ENCODE assay signal across 24 cellular contexts in the genomic region with DNA sequence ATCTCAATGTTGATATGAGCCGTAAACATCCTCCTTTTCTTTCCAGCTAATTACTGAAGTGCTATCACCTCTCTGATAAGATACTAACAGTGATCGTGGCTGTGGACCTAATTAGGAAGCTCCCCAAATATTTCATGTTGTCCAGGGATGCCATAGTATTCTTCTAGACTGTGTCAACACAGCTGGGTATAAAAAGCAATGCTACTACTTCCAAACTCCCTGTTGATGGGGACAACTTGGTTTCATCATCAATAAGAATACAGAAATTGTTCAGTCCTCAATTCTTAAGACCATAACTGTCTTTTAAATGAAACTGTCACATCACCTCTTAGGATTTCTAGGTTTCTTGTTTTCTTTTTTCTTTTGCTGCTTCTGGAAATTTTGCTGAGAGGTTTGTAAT.
DNase-seq lines count a peak whose midpoint lies in the region; ATAC-seq, FAIRE-seq and TF ChIP-seq lines count a peak whose summit lies in the region.
"Had no signal": no experiment of that assay in that cellular context is flagged by ENCODE, and none has a peak within 500 bp of the region (broad histone marks: within the 10 kb centered on the region; RNA-seq: fewer than 3 reads in every experiment).

No MANE protein-coding gene starts in this region.

- POLR2A ChIA-PET in HepG2 (lab: Yijun Ruan, JAX) (no interaction called here), K562 (lab: Yijun Ruan, JAX) (no interaction called here)

- H3K23ac ChIP-seq in mesendoderm (ENCODE audit: low read length): no peak overlapping the region

- H3K4ac ChIP-seq in mesendoderm (ENCODE audit: low read depth, low read length): no peak overlapping the region

- H3K56ac ChIP-seq in mesendoderm (ENCODE audit: low read length): no peak overlapping the region

- CTCF ChIA-PET in HepG2 (lab: Yijun Ruan, JAX; ENCODE audit: low intra/inter-chr PET ratio, low total read pairs) (no interaction called here), K562 (lab: Yijun Ruan, JAX; ENCODE audit: low intra/inter-chr PET ratio) (no interaction called here)

- TF ChIP-seq CTCF in HepG2 (CRISPR knock-in tag; IDR thresholded peaks at IDR 0.05) (no peak), right lobe of liver (IDR thresholded peaks at IDR 0.05) (no peak), K562 (IDR thresholded peaks at IDR 0.05 in 2 of 3, conservative IDR thresholded peaks at IDR 0.05 in 1 of 3; ENCODE audit: insufficient read depth in 2 of 3, low read depth in 1 of 3, low read length in 3 of 3) (no peak)

- no peak for TF ChIP-seq POLR2A in HepG2 (IDR thresholded peaks at IDR 0.05; ENCODE audit: insufficient read depth in 1 of 2, low read depth in 2 of 2, low read length in 2 of 2)
- no peak for TF ChIP-seq POLR2A in right lobe of liver (IDR thresholded peaks at IDR 0.05)
- TF ChIP-seq POLR2A in K562 (conservative IDR thresholded peaks at IDR 0.05): no peak

- ATAC-seq in HepG2 (no peak), right lobe of liver (no peak), K562 (no peak), HG03039 (IDR thresholded peaks at IDR 0.05; ENCODE audit: unreplicated experiment) (no peak)
- ATAC-seq: A549; CD8-positive, alpha-beta T cell; GM12878 had no signal

- no peak overlapping the region for H2BK5ac ChIP-seq in mesendoderm (ENCODE audit: low read length)

- no peak overlapping the region for H3K4me3 ChIP-seq in HepG2 (replicated peaks in 1 of 3; ENCODE audit: insufficient read depth in 1 of 3, low read depth in 2 of 3, low read length in 3 of 3)
- no peak overlapping the region for H3K4me3 ChIP-seq in right lobe of liver
- no peak overlapping the region for H3K4me3 ChIP-seq in K562
- H3K4me3 ChIP-seq in mesendoderm (ENCODE audit: low read length): no peak overlapping the region
- H3K4me3 ChIP-seq in small intestine (ENCODE audit: low read depth in 1 of 2, low read length in 2 of 2): no peak overlapping the region
- H3K4me3 ChIP-seq: A549; BLaER1 treated with 17β-estradiol and CSF1 and Interleukin-3, amounts not matched to agents 10 nM and 100 nM; GM12878 had no signal

- H3K18ac ChIP-seq in mesendoderm (ENCODE audit: low read length): no peak overlapping the region

- H2BK15ac ChIP-seq in mesendoderm (replicated peaks; ENCODE audit: low read depth): no peak overlapping the region

- H3K4me2 ChIP-seq in HepG2 (ENCODE audit: low read depth, low read length): no peak overlapping the region
- H3K4me2 ChIP-seq in K562 (ENCODE audit: insufficient read depth, low read length): no peak overlapping the region
- H3K4me2 ChIP-seq in mesendoderm (ENCODE audit: low read length): no peak overlapping the region
- H3K4me2 ChIP-seq: A549; BLaER1 treated with 17β-estradiol and CSF1 and Interleukin-3, amounts not matched to agents 10 nM and 100 nM had no signal

- intact Hi-C loops in HepG2 (cut with micrococcal nuclease; ENCODE audit: unreplicated experiment): no loop called here
- intact Hi-C loops in right lobe of liver (cut with DNase I): no loop called here
- intact Hi-C loops in K562 (cut with micrococcal nuclease): no loop called here

- FAIRE-seq in HepG2 (lab: Jason Lieb, UNC): no peak
- no peak for FAIRE-seq in K562 (lab: Jason Lieb, UNC)
- FAIRE-seq in small intestine (lab: Jason Lieb, UNC): no peak
- FAIRE-seq: A549, GM12878, GM12892, GM18507 had no signal

- in situ Hi-C loops in HepG2 (cut with HindIII; ENCODE audit: extremely low pct_ligation_motif_present, low pct_unique_long_range_greater_than_20kb): no loop called here
- in situ Hi-C loops in K562 (cut with MboI): no loop called here

- H3K27ac ChIP-seq in HepG2 (ENCODE audit: extremely low read length, insufficient read depth, low read length) (no peak overlapping the region), right lobe of liver (no peak overlapping the region), K562 (ENCODE audit: extremely low read depth, low read depth, low read length) (no peak overlapping the region), mesendoderm (ENCODE audit: low read depth, low read length) (no peak overlapping the region), small intestine (ENCODE audit: low read depth in 1 of 2, low read length in 1 of 2) (no peak overlapping the region)
- H3K27ac ChIP-seq: 22Rv1; A549; BLaER1 treated with 17β-estradiol and CSF1 and Interleukin-3, amounts not matched to agents 10 nM and 100 nM; C4-2B had no signal

- H2AK5ac ChIP-seq in mesendoderm (ENCODE audit: low read length): no peak overlapping the region

- H2AFZ ChIP-seq in HepG2 (ENCODE audit: low read length) (no peak overlapping the region), K562 (ENCODE audit: low read depth, low read length) (no peak overlapping the region)

- H3K9ac ChIP-seq in HepG2 (ENCODE audit: insufficient read depth, low read depth, low read length) (no peak overlapping the region), K562 (ENCODE audit: insufficient read depth in 1 of 2, low read depth in 2 of 2, low read length in 2 of 2) (no peak overlapping the region), mesendoderm (ENCODE audit: low read length) (no peak overlapping the region)
- H3K9ac ChIP-seq: BLaER1 treated with 17β-estradiol and CSF1 and Interleukin-3, amounts not matched to agents 10 nM and 100 nM had no signal

- H2BK120ac ChIP-seq in mesendoderm (ENCODE audit: low read depth, low read length): no peak overlapping the region

- no peaks in the 10 kb centered on the region for H3K27me3 ChIP-seq in HepG2 (ENCODE audit: control insufficient read depth in 1 of 2, insufficient read depth in 2 of 2, low read length in 2 of 2)
- no peaks in the 10 kb centered on the region for H3K27me3 ChIP-seq in right lobe of liver
- no peaks in the 10 kb centered on the region for H3K27me3 ChIP-seq in K562 (ENCODE audit: control insufficient read depth in 2 of 2, insufficient read depth in 2 of 2, low read length in 2 of 2)
- H3K27me3 ChIP-seq in mesendoderm (ENCODE audit: insufficient read depth, low read length, poor library complexity): no peaks in the 10 kb centered on the region
- no peaks in the 10 kb centered on the region for H3K27me3 ChIP-seq in small intestine (ENCODE audit: control insufficient read depth in 2 of 2, insufficient read depth in 2 of 2, low read length in 2 of 2)
- H3K27me3 ChIP-seq: BLaER1 treated with 17β-estradiol and CSF1 and Interleukin-3, amounts not matched to agents 10 nM and 100 nM had no signal

- H3K79me2 ChIP-seq in HepG2 (ENCODE audit: insufficient read depth, low read length) (no peaks in the 10 kb centered on the region), K562 (ENCODE audit: control insufficient read depth, insufficient read depth, low read length) (no peaks in the 10 kb centered on the region), mesendoderm (ENCODE audit: control insufficient read depth, insufficient read depth, low read length) (no peaks in the 10 kb centered on the region)

- no peak overlapping the region for H4K8ac ChIP-seq in mesendoderm (ENCODE audit: low read depth, low read length)

- H3K36me3 ChIP-seq in HepG2 (replicated peaks in 1 of 2; ENCODE audit: control insufficient read depth in 1 of 2, insufficient read depth in 2 of 2, low read length in 2 of 2): no peaks in the 10 kb centered on the region
- no peaks in the 10 kb centered on the region for H3K36me3 ChIP-seq in right lobe of liver
- H3K36me3 ChIP-seq in K562 (ENCODE audit: control insufficient read depth, insufficient read depth, low read length): no peaks in the 10 kb centered on the region
- no peaks in the 10 kb centered on the region for H3K36me3 ChIP-seq in mesendoderm (ENCODE audit: control insufficient read depth, insufficient read depth, low read length)
- no peaks in the 10 kb centered on the region for H3K36me3 ChIP-seq in small intestine (ENCODE audit: control insufficient read depth in 2 of 2, insufficient read depth in 2 of 2, low read length in 2 of 2)
- H3K36me3 ChIP-seq: BLaER1 treated with 17β-estradiol and CSF1 and Interleukin-3, amounts not matched to agents 10 nM and 100 nM had no signal

- peaks cover 36% of the 10 kb centered on the region for H3K9me3 ChIP-seq in HepG2 (ENCODE audit: low read length)
- no peaks in the 10 kb centered on the region for H3K9me3 ChIP-seq in right lobe of liver
- H3K9me3 ChIP-seq in K562 (replicated peaks; ENCODE audit: control insufficient read depth, insufficient read depth, low read depth, low read length): 0 out of 2 replicates have a peak, but pooled peaks cover 2% of the 10 kb centered on the region
- no peaks in the 10 kb centered on the region for H3K9me3 ChIP-seq in small intestine (ENCODE audit: control insufficient read depth, low read depth)
- H3K9me3 ChIP-seq: A549 had no signal

- H4K5ac ChIP-seq in mesendoderm (ENCODE audit: low read length): no peak overlapping the region

- DNase-seq in HepG2 (ENCODE audit: low spot score) (no peak), right lobe of liver (no peak), K562 (ENCODE audit: extremely low read depth in 1 of 4, low spot score in 3 of 4) (no peak), mesendoderm (peak; percentile 25), small intestine (no peak)
- DNase-seq: AML-193; CD4-positive, alpha-beta T cell; CD8-positive, alpha-beta T cell; COR-L47; DMS 273 treated with DMSO at 0.1 percent for 48 hours; DMS153; DMS53; DMS79; DND-41; EL; GDM1 had no signal

- BruUV-seq in HepG2 (replicated peaks; lab: Mats Ljungman, UMichigan) (no TSS peak), K562 (replicated peaks; lab: Mats Ljungman, UMichigan) (no TSS peak)

- H3K79me1 ChIP-seq in mesendoderm (ENCODE audit: low read length): no peaks in the 10 kb centered on the region

- H4K20me1 ChIP-seq in HepG2 (ENCODE audit: insufficient read depth, low read length) (no peaks in the 10 kb centered on the region), K562 (replicated peaks; ENCODE audit: control insufficient read depth, insufficient read depth, low read length) (no peaks in the 10 kb centered on the region)
- H4K20me1 ChIP-seq: BLaER1 treated with 17β-estradiol and CSF1 and Interleukin-3, amounts not matched to agents 10 nM and 100 nM had no signal

- WGBS in HepG2 (ENCODE audit: low lambda C conversion rate): 0% methylated on average over 2 of the region's 2 CpGs
- WGBS in right lobe of liver (ENCODE audit: insufficient coverage, low coverage, low lambda C conversion rate, missing lambda C conversion rate): 42% methylated on average over 2 of the region's 2 CpGs
- 6% methylated on average over 2 of the region's 2 CpGs for WGBS in K562 (ENCODE audit: insufficient coverage, low coverage, missing lambda C conversion rate)
- no CpG with 5 or more reads among the region's 2 CpGs for WGBS in mesendoderm (ENCODE audit: extremely low coverage, insufficient coverage, low lambda C conversion rate)
- WGBS in small intestine, 3 donors: 21 to 51% (median 25%) methylated on average over 2 of the region's 2 CpGs

- no peak for TF ChIP-seq RAD21 in HepG2 (CRISPR knock-in tag; IDR thresholded peaks at IDR 0.05)
- no peak for TF ChIP-seq RAD21 in K562 (CRISPR knock-in tag; conservative IDR thresholded peaks at IDR 0.05 in 1 of 2, IDR thresholded peaks at IDR 0.05 in 1 of 2)

- H3K4me1 ChIP-seq in HepG2 (ENCODE audit: insufficient read depth, low read length): no peaks in the 10 kb centered on the region
- no peaks in the 10 kb centered on the region for H3K4me1 ChIP-seq in right lobe of liver
- H3K4me1 ChIP-seq in K562 (replicated peaks in 1 of 2; ENCODE audit: control insufficient read depth in 2 of 2, insufficient read depth in 2 of 2, low read length in 2 of 2): no peaks in the 10 kb centered on the region
- H3K4me1 ChIP-seq in mesendoderm (ENCODE audit: control insufficient read depth, low read depth, low read length): no peaks in the 10 kb centered on the region
- H3K4me1 ChIP-seq in small intestine (ENCODE audit: control insufficient read depth in 2 of 2, insufficient read depth in 1 of 2, low read depth in 1 of 2, low read length in 1 of 2): no peaks in the 10 kb centered on the region
- H3K4me1 ChIP-seq: A549; BLaER1 treated with 17β-estradiol and CSF1 and Interleukin-3, amounts not matched to agents 10 nM and 100 nM had no signal

- TF ChIP-seq EP300 in HepG2 (IDR thresholded peaks at IDR 0.05; ENCODE audit: low read depth in 2 of 2, low read length in 2 of 2): no peak
- no peak for TF ChIP-seq EP300 in HepG2 (CRISPR knock-in tag; IDR thresholded peaks at IDR 0.05; ENCODE audit: borderline replicate concordance)
- no peak for TF ChIP-seq EP300 in K562 (IDR thresholded peaks at IDR 0.05; ENCODE audit: low read length)

- no peaks in the 10 kb centered on the region for H3K9me1 ChIP-seq in K562 (ENCODE audit: control insufficient read depth, insufficient read depth, low read length)
